Comparison of ENCODE assay signal across 16 cellular contexts in the genomic region with DNA sequence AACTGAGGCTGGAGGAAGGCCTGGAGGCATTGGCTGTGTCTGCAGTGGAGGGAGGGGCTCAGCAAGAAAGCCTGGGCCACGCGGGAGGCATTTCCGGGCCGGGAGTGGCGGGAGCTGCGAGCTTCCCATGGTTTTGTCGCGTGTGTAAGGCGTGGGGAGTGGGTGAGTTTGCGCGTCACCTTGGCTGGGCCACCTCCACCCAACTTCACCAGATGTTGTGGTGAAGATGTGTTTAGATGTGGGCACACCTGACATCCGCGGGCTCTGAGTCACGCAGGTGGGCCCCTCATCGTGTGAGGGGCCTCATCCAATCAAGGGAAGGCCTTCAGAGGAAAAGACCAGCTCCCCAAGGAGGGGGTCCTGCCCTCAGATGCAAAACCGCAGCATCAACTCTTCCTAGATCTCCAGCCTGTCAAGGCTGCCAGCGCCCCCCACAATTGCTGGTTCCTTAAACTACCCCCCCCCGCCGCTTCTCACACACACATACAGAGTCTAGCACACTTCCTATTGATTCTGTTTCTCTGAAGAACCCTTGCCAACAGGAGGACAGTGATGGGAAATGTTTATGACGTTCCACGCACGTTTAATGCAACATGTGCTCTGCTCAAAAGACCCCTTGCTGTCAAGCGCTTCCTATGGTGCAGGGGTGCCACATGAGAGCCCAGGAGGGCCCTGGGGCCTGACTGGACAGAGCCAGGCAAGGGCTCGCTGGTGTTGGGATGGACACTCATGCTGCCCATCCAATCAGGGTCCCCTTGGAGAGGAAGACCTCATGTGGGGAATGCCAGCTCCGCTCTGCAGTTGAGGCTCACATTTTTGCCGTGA. TPM values are rescaled to one million over a fixed set of nuclear protein-coding genes. Genes with fewer than 3 reads are reported as not detected.
DNase-seq lines count a peak whose midpoint lies in the region; ATAC-seq and TF ChIP-seq lines count a peak whose summit lies in the region.
"Had no signal": no experiment of that assay in that cellular context is flagged by ENCODE, and none has a peak within 500 bp of the region (broad histone marks: within the 10 kb centered on the region; RNA-seq: fewer than 3 reads in every experiment).

No MANE protein-coding gene starts in this region.

- H3K4me3 Mint-ChIP-seq in naive thymus-derived CD4-positive, alpha-beta T cell, result peak overlapping the region in 9 of 10 donors; percentile 42 to 68 (median 53)
- H3K4me3 Mint-ChIP-seq in stimulated activated naive CD8-positive, alpha-beta T cell treated with anti-CD3 and anti-CD28 coated beads, Interleukin-15, amount 100 ng/mL, for 72 hours, result peak overlapping the region in 1 of 2 donors; percentile 57
- no peak overlapping the region for H3K4me3 Mint-ChIP-seq in Caco-2 (ENCODE audit: unreplicated experiment)
- H3K4me3 Mint-ChIP-seq: dendritic cell treated with granulocyte-macrophage colony-stimulating factor and Interleukin-4, amounts not matched to agents 40 ng/mL and 50 ng/mL, for 4 days; GM23338 had no signal

- no peak overlapping the region for H3K4me3 ChIP-seq in naive thymus-derived CD4-positive, alpha-beta T cell (ENCODE audit: low read length)
- H3K4me3 ChIP-seq in Caco-2 (ENCODE audit: low read depth, low read length), result no peak overlapping the region
- H3K4me3 ChIP-seq: GM23338 had no signal

- DNase-seq in activated gamma-delta T cell treated with Interleukin-2 at 50 U/mL for 16 hours (peak; percentile 38), activated gamma-delta T cell (lab: John Stamatoyannopoulos, UW) (no peak), HCEC 1CT (no peak), Caco-2 (no peak), NCI-H1694 treated with DMSO at 0.1 percent for 48 hours (lab: John Stamatoyannopoulos, UW) (no peak)
- peak; percentile 61 for DNase-seq in activated T-cell treated with anti-CD3 and anti-CD28 coated beads, Interleukin-2, amount 50 U/mL, for 1 hour
- DNase-seq in naive thymus-derived CD4-positive, alpha-beta T cell, result peak in 7 of 9 donors; percentile 53 to 84 (median 71)
- peak in 1 of 2 donors; percentile 36 for DNase-seq in stimulated activated naive CD8-positive, alpha-beta T cell treated with anti-CD3 and anti-CD28 coated beads, Interleukin-15, amount 100 ng/mL, for 72 hours
- DNase-seq: amniotic stem cell, DMS 273 treated with DMSO at 0.1 percent for 48 hours, NCI-H1436 treated with DMSO at 0.1 percent for 48 hours, NCI-H69 had no signal

- H3K27me3 ChIP-seq in naive thymus-derived CD4-positive, alpha-beta T cell (ENCODE audit: control insufficient read depth in 2 of 2, insufficient read depth in 2 of 2, low read length in 2 of 2), result no peaks in the 10 kb centered on the region
- no peaks in the 10 kb centered on the region for H3K27me3 ChIP-seq in Caco-2 (replicated peaks; ENCODE audit: control insufficient read depth, insufficient read depth, low read length)

- no peaks in the 10 kb centered on the region for H3K36me3 ChIP-seq in naive thymus-derived CD4-positive, alpha-beta T cell (ENCODE audit: control insufficient read depth in 2 of 3, insufficient read depth in 3 of 3, low read length in 3 of 3)
- no peaks in the 10 kb centered on the region for H3K36me3 ChIP-seq in Caco-2 (ENCODE audit: control insufficient read depth, insufficient read depth, low read length)

- H3K4me1 ChIP-seq in naive thymus-derived CD4-positive, alpha-beta T cell (ENCODE audit: control insufficient read depth in 2 of 2, insufficient read depth in 2 of 2, low read length in 2 of 2), result peaks cover 0 to 26% of the 10 kb centered on the region in 2 donors
- H3K4me1 ChIP-seq in Caco-2, result no peaks in the 10 kb centered on the region

- no peaks in the 10 kb centered on the region for H3K9me3 ChIP-seq in naive thymus-derived CD4-positive, alpha-beta T cell (ENCODE audit: control insufficient read depth in 2 of 3, low read length in 3 of 3)
- H3K9me3 ChIP-seq in Caco-2, result no peaks in the 10 kb centered on the region

- H3K27me3 Mint-ChIP-seq in naive thymus-derived CD4-positive, alpha-beta T cell, result peaks cover 0 to 2% (median 0%) of the 10 kb centered on the region in 5 donors
- peaks cover 7% of the 10 kb centered on the region for H3K27me3 Mint-ChIP-seq in stimulated activated naive CD8-positive, alpha-beta T cell treated with anti-CD3 and anti-CD28 coated beads, Interleukin-15, amount 100 ng/mL, for 72 hours
- H3K27me3 Mint-ChIP-seq in Caco-2 (ENCODE audit: insufficient read depth, unreplicated experiment), result peaks cover 12% of the 10 kb centered on the region

- peak overlapping the region in 8 of 9 donors; percentile 62 to 90 (median 82) for H3K27ac Mint-ChIP-seq in naive thymus-derived CD4-positive, alpha-beta T cell
- peak overlapping the region; percentile 78 to 83 for H3K27ac Mint-ChIP-seq in stimulated activated naive CD8-positive, alpha-beta T cell treated with anti-CD3 and anti-CD28 coated beads, Interleukin-15, amount 100 ng/mL, for 72 hours
- no peak overlapping the region for H3K27ac Mint-ChIP-seq in Caco-2 (ENCODE audit: unreplicated experiment)
- H3K27ac Mint-ChIP-seq: dendritic cell treated with granulocyte-macrophage colony-stimulating factor and Interleukin-4, amounts not matched to agents 40 ng/mL and 50 ng/mL, for 4 days; GM23338 had no signal

- H3K4me1 Mint-ChIP-seq in naive thymus-derived CD4-positive, alpha-beta T cell, result peaks cover 5 to 35% (median 21%) of the 10 kb centered on the region in 7 donors
- H3K4me1 Mint-ChIP-seq in stimulated activated naive CD8-positive, alpha-beta T cell treated with anti-CD3 and anti-CD28 coated beads, Interleukin-15, amount 100 ng/mL, for 72 hours, result peaks cover 36% of the 10 kb centered on the region
- no peaks in the 10 kb centered on the region for H3K4me1 Mint-ChIP-seq in Caco-2 (ENCODE audit: low read depth, unreplicated experiment)

- H3K9me3 Mint-ChIP-seq in naive thymus-derived CD4-positive, alpha-beta T cell, result no peaks in the 10 kb centered on the region
- H3K9me3 Mint-ChIP-seq in stimulated activated naive CD8-positive, alpha-beta T cell treated with anti-CD3 and anti-CD28 coated beads, Interleukin-15, amount 100 ng/mL, for 72 hours, result no peaks in the 10 kb centered on the region
- no peaks in the 10 kb centered on the region for H3K9me3 Mint-ChIP-seq in Caco-2 (ENCODE audit: unreplicated experiment)
- H3K9me3 Mint-ChIP-seq: dendritic cell treated with granulocyte-macrophage colony-stimulating factor and Interleukin-4, amounts not matched to agents 40 ng/mL and 50 ng/mL, for 4 days; GM23338 had no signal

- CTCF ChIA-PET in naive thymus-derived CD4-positive, alpha-beta T cell (lab: Charles Lee), result no interaction called here
- CTCF ChIA-PET in Caco-2 (lab: Charles Lee), result no interaction called here

- TF ChIP-seq CTCF in Caco-2 (IDR thresholded peaks at IDR 0.05; ENCODE audit: insufficient read depth in 1 of 2, low read depth in 1 of 2, low read length in 1 of 2, severe bottlenecking in 1 of 2, unreplicated experiment in 1 of 2), result no peak

- POLR2A ChIA-PET in naive thymus-derived CD4-positive, alpha-beta T cell (lab: Charles Lee), result interaction anchor here (0.8 to 1.2 kb wide), 3 partner anchors 10 to 448 kb away, joined by 3 to 4 read pairs (median 3); no protein-coding TSS in a partner anchor
- POLR2A ChIA-PET in Caco-2 (lab: Charles Lee), result no interaction called here

- no TSS peak for BruUV-seq in Caco-2 (replicated peaks; lab: Mats Ljungman, UMichigan)

- H3K36me3 Mint-ChIP-seq in naive thymus-derived CD4-positive, alpha-beta T cell, result no peaks in the 10 kb centered on the region
- H3K36me3 Mint-ChIP-seq in Caco-2 (ENCODE audit: insufficient read depth, unreplicated experiment), result no peaks in the 10 kb centered on the region

- intact Hi-C loops in naive thymus-derived CD4-positive, alpha-beta T cell (cut with micrococcal nuclease), result loop anchor here in 1 of 2 donors (1.0 to 10.0 kb wide), 2 partner anchors 36 to 618 kb away; partner anchors contain the start of genes PEX10 and PRDM16
- intact Hi-C loops in Caco-2 (cut with micrococcal nuclease; ENCODE audit: unreplicated experiment), result no loop called here

- H3K27ac ChIP-seq in naive thymus-derived CD4-positive, alpha-beta T cell (ENCODE audit: low read depth, low read length), result peak overlapping the region; percentile 49

- peak; percentile 88 for ATAC-seq in naive thymus-derived CD4-positive, alpha-beta T cell
- ATAC-seq in stimulated activated naive CD8-positive, alpha-beta T cell treated with anti-CD3 and anti-CD28 coated beads, Interleukin-15, amount 100 ng/mL, for 72 hours, result peak; percentile 60
- ATAC-seq: GM23338 had no signal

RNA-seq across cellular contexts. Expression of gene ACTRT2, which starts 11.9 kb away (rescaled TPM):
- not detected for total RNA-seq in naive thymus-derived CD4-positive, alpha-beta T cell
- polyA plus RNA-seq in naive thymus-derived CD4-positive, alpha-beta T cell, result not detected
- not detected in 2 replicates for total RNA-seq in Caco-2 (2022)
- total RNA-seq: GM23338, pulmonary artery endothelial cell, urinary bladder had no signal
- polyA plus RNA-seq: GM23338, urinary bladder had no signal

RNA-seq across cellular contexts. Expression of gene PRDM16, which starts 35.8 kb away (rescaled TPM):
- total RNA-seq in naive thymus-derived CD4-positive, alpha-beta T cell, result under 1 TPM; 0.05 to 0.61 (median 0.36) TPM
- not detected for polyA plus RNA-seq in naive thymus-derived CD4-positive, alpha-beta T cell
- total RNA-seq in Caco-2 (2022), result 4.2 and 5.3 TPM in 2 replicates

Comparison
In these comparisons a context has a peak if more than half of its experiments do, and no peak if none do; other contexts are left out.
1. DNase-seq: peak in activated gamma-delta T cell treated with Interleukin-2 at 50 U/mL for 16 hours (single experiment), activated T-cell treated with anti-CD3 and anti-CD28 coated beads, Interleukin-2, amount 50 U/mL, for 1 hour (single experiment) and naive thymus-derived CD4-positive, alpha-beta T cell (7 of 9); none in activated gamma-delta T cell (single experiment), HCEC 1CT (single experiment), Caco-2 (0 of 2) and NCI-H1694 treated with DMSO at 0.1 percent for 48 hours (single experiment).